19 cellular contexts compared by ENCODE assay signal in genomic region chr3:194705761-194706160, GRCh38. TPM values are rescaled to one million over a fixed set of nuclear protein-coding genes. Genes with fewer than 3 reads are reported as not detected.
A peak's percentile ranks its signal among the peaks of the same experiment; 100 is the strongest.
DNase-seq lines count a peak whose midpoint lies in the region; ATAC-seq, FAIRE-seq and TF ChIP-seq lines count a peak whose summit lies in the region.
"Had no signal": no experiment of that assay in that cellular context is flagged by ENCODE, and none has a peak within 500 bp of the region (broad histone marks: within the 10 kb centered on the region; RNA-seq: fewer than 3 reads in every experiment).

No MANE protein-coding gene starts in this region.

- H3K9ac ChIP-seq in astrocyte (ENCODE audit: low read length) = no peak overlapping the region
- no peak overlapping the region for H3K9ac ChIP-seq in neural progenitor cell
- H3K9ac ChIP-seq: SK-N-SH had no signal

- H3K27ac ChIP-seq in astrocyte (ENCODE audit: low read depth, low read length) = no peak overlapping the region
- no peak overlapping the region for H3K27ac ChIP-seq in neural progenitor cell
- H3K27ac ChIP-seq in esophagus squamous epithelium = no peak overlapping the region
- H3K27ac ChIP-seq in testis = no peak overlapping the region
- H3K27ac ChIP-seq: C4-2B had no signal

- DNase-seq in ELF-1 (ENCODE audit: low read depth, low spot score) (peak; percentile 20), astrocyte (ENCODE audit: low read depth) (no peak), neural progenitor cell (ENCODE audit: low spot score) (peak; percentile 36), esophagus squamous epithelium (lab: John Stamatoyannopoulos, UW) (no peak), testis (no peak)
- DNase-seq in stimulated activated naive B cell treated with anti-CD40 and anti-IgM and Interleukin-4, amounts not matched to agents 10 μg/mL and 1 μg/mL and 100 μg/mL, for 72 hours = no peak
- DNase-seq: ACHN, GDM1, HCEC 1CT, KBM-7, NCI-H1105, NCI-H2081 treated with DMSO at 0.1 percent for 48 hours, NCI-H510A, NCI-H748 treated with DMSO at 0.1 percent for 48 hours, SHP77 treated with DMSO at 0.1 percent for 48 hours, SK-N-SH had no signal

- no peaks in the 10 kb centered on the region for H3K36me3 Mint-ChIP-seq in astrocyte (ENCODE audit: low read depth, unreplicated experiment)
- no peaks in the 10 kb centered on the region for H3K36me3 Mint-ChIP-seq in neural progenitor cell
- H3K36me3 Mint-ChIP-seq in stimulated activated naive B cell treated with anti-CD40 and anti-IgM and Interleukin-4, amounts not matched to agents 10 μg/mL and 1 μg/mL and 100 μg/mL, for 72 hours = peaks cover 0 to 6% of the 10 kb centered on the region in 2 donors

- H3K27me3 ChIP-seq in astrocyte (ENCODE audit: insufficient read depth, low read length) = peaks cover 2% of the 10 kb centered on the region
- H3K27me3 ChIP-seq in neural progenitor cell = no peaks in the 10 kb centered on the region
- H3K27me3 ChIP-seq in esophagus squamous epithelium = no peaks in the 10 kb centered on the region
- no peaks in the 10 kb centered on the region for H3K27me3 ChIP-seq in testis

- no peaks in the 10 kb centered on the region for H3K4me1 ChIP-seq in astrocyte (ENCODE audit: insufficient read depth, low read length)
- no peaks in the 10 kb centered on the region for H3K4me1 ChIP-seq in neural progenitor cell
- H3K4me1 ChIP-seq in esophagus squamous epithelium = peaks cover 0 to 10% (median 3%) of the 10 kb centered on the region in 3 donors
- no peaks in the 10 kb centered on the region for H3K4me1 ChIP-seq in testis

- H3K36me3 ChIP-seq in astrocyte (ENCODE audit: insufficient read depth, low read length) (no peaks in the 10 kb centered on the region), neural progenitor cell (no peaks in the 10 kb centered on the region), esophagus squamous epithelium (no peaks in the 10 kb centered on the region), testis (ENCODE audit: low read depth, missing control alignments) (no peaks in the 10 kb centered on the region)

- H3K4me3 Mint-ChIP-seq in astrocyte (ENCODE audit: unreplicated experiment) (peak overlapping the region; percentile 55), neural progenitor cell (no peak overlapping the region)
- no peak overlapping the region for H3K4me3 Mint-ChIP-seq in stimulated activated naive B cell treated with anti-CD40 and anti-IgM and Interleukin-4, amounts not matched to agents 10 μg/mL and 1 μg/mL and 100 μg/mL, for 72 hours

- H3K4me1 Mint-ChIP-seq in astrocyte (ENCODE audit: low read depth, unreplicated experiment) (peaks cover 5% of the 10 kb centered on the region), neural progenitor cell (peaks cover 34% of the 10 kb centered on the region)
- peaks cover 0 to 5% of the 10 kb centered on the region in 2 donors for H3K4me1 Mint-ChIP-seq in stimulated activated naive B cell treated with anti-CD40 and anti-IgM and Interleukin-4, amounts not matched to agents 10 μg/mL and 1 μg/mL and 100 μg/mL, for 72 hours

- H3K9me3 ChIP-seq in astrocyte (ENCODE audit: insufficient read depth, low read depth, low read length) (no peaks in the 10 kb centered on the region), neural progenitor cell (ENCODE audit: low read depth) (no peaks in the 10 kb centered on the region), esophagus squamous epithelium (no peaks in the 10 kb centered on the region), testis (no peaks in the 10 kb centered on the region)
- H3K9me3 ChIP-seq: SK-N-SH had no signal

- H3K4me3 ChIP-seq in astrocyte (ENCODE audit: insufficient read depth, low read depth, low read length) (no peak overlapping the region), neural progenitor cell (no peak overlapping the region), esophagus squamous epithelium (no peak overlapping the region), testis (no peak overlapping the region)

- no peak overlapping the region for H2AFZ ChIP-seq in astrocyte (ENCODE audit: low read depth, low read length)
- no peak overlapping the region for H2AFZ ChIP-seq in neural progenitor cell (replicated peaks)

- TF ChIP-seq CTCF in astrocyte (IDR thresholded peaks at IDR 0.05; ENCODE audit: insufficient read depth, low read depth, low read length) = no peak
- no peak for TF ChIP-seq CTCF in neural progenitor cell (IDR thresholded peaks at IDR 0.05)
- no peak for TF ChIP-seq CTCF in esophagus squamous epithelium (IDR thresholded peaks at IDR 0.05)
- TF ChIP-seq CTCF in testis (IDR thresholded peaks at IDR 0.05) = no peak

- no peak for FAIRE-seq in astrocyte (lab: Jason Lieb, UNC)
- FAIRE-seq: HepG2 had no signal

- no peaks in the 10 kb centered on the region for H3K79me2 ChIP-seq in astrocyte (ENCODE audit: insufficient read depth, low read length)
- H3K79me2 ChIP-seq in neural progenitor cell (ENCODE audit: low read depth) = no peaks in the 10 kb centered on the region

- H3F3A ChIP-seq in neural progenitor cell (ENCODE audit: low read depth) = no peaks in the 10 kb centered on the region

- H3K9me3 Mint-ChIP-seq in astrocyte (ENCODE audit: unreplicated experiment) (no peaks in the 10 kb centered on the region), neural progenitor cell (peaks cover 3% of the 10 kb centered on the region)
- H3K9me3 Mint-ChIP-seq in stimulated activated naive B cell treated with anti-CD40 and anti-IgM and Interleukin-4, amounts not matched to agents 10 μg/mL and 1 μg/mL and 100 μg/mL, for 72 hours = peaks cover 3 to 4% of the 10 kb centered on the region in 2 donors

- ATAC-seq in stimulated activated naive B cell treated with anti-CD40 and anti-IgM and Interleukin-4, amounts not matched to agents 10 μg/mL and 1 μg/mL and 100 μg/mL, for 72 hours (replicated peaks) = no peak
- no peak for ATAC-seq in GM21390 (IDR thresholded peaks at IDR 0.05; ENCODE audit: unreplicated experiment)

- H3K27ac Mint-ChIP-seq in astrocyte (ENCODE audit: unreplicated experiment) (no peak overlapping the region), neural progenitor cell (peak overlapping the region; percentile 86)
- peak overlapping the region; percentile 2 for H3K27ac Mint-ChIP-seq in stimulated activated naive B cell treated with anti-CD40 and anti-IgM and Interleukin-4, amounts not matched to agents 10 μg/mL and 1 μg/mL and 100 μg/mL, for 72 hours

- intact Hi-C loops in esophagus squamous epithelium (cut with DNase I) (no loop called here), testis (cut with DNase I; ENCODE audit: low total_unique reads) (no loop called here)

- 88 to 98% methylated on average over 5 to 8 of the region's 11 CpGs for WGBS in esophagus squamous epithelium, 2 donors
- whole genome bisulfite sequencing in testis, 2 donors = 84 to 88% methylated on average over 8 to 11 of the region's 11 CpGs

- H3K27me3 Mint-ChIP-seq in astrocyte (ENCODE audit: low read depth, unreplicated experiment) (peaks cover 34% of the 10 kb centered on the region), neural progenitor cell (ENCODE audit: insufficient read depth, low read depth) (peaks cover 6% of the 10 kb centered on the region)
- H3K27me3 Mint-ChIP-seq in stimulated activated naive B cell treated with anti-CD40 and anti-IgM and Interleukin-4, amounts not matched to agents 10 μg/mL and 1 μg/mL and 100 μg/mL, for 72 hours = peaks cover 0 to 5% of the 10 kb centered on the region in 2 donors

- TF ChIP-seq POLR2A in esophagus squamous epithelium (IDR thresholded peaks at IDR 0.05) = no peak
- TF ChIP-seq POLR2A in testis (IDR thresholded peaks at IDR 0.05) = no peak

- H3K4me2 ChIP-seq in astrocyte (ENCODE audit: low read length) (no peak overlapping the region), neural progenitor cell (no peak overlapping the region)
- H3K4me2 ChIP-seq: SK-N-SH had no signal

- H4K20me1 ChIP-seq in astrocyte (ENCODE audit: insufficient read depth, low read length) (no peaks in the 10 kb centered on the region), neural progenitor cell (ENCODE audit: low read depth) (no peaks in the 10 kb centered on the region)

RNA-seq across cellular contexts. Expression of gene FAM43A, which starts 20.1 kb away (rescaled TPM):
- 6.0 and 7.6 TPM in 2 replicates for total RNA-seq in astrocyte
- 0.80 and 2.6 TPM in 2 replicates for total RNA-seq in neural progenitor cell (ENCODE audit: low replicate concordance)
- total RNA-seq in esophagus squamous epithelium = 10 to 100 TPM; 20.2 to 33.6 (median 31.9) TPM
- 10 to 100 TPM; 13.1 to 22.1 TPM for total RNA-seq in testis
- polyA plus RNA-seq in testis (ENCODE audit: insufficient read depth, low read depth, low replicate concordance) = 7.5 TPM

RNA-seq across cellular contexts. Expression of gene LSG1, which starts 33.8 kb away (rescaled TPM):
- total RNA-seq in astrocyte (32.3 and 38.4 TPM in 2 replicates), neural progenitor cell (ENCODE audit: low replicate concordance) (31.0 and 41.2 TPM in 2 replicates), esophagus squamous epithelium (10 to 100 TPM; 25.6 to 42.0 (median 30.4) TPM), testis (10 to 100 TPM; 50.5 to 56.1 TPM)
- 47.4 TPM for polyA plus RNA-seq in testis (ENCODE audit: insufficient read depth, low read depth, low replicate concordance)

Comparison
In these comparisons a context has a peak if more than half of its experiments do, and no peak if none do; other contexts are left out.
1. DNase-seq: peak in ELF-1 (single experiment) and neural progenitor cell (single experiment); none in astrocyte (single experiment), stimulated activated naive B cell treated with anti-CD40 and anti-IgM and Interleukin-4, amounts not matched to agents 10 μg/mL and 1 μg/mL and 100 μg/mL, for 72 hours (single experiment), esophagus squamous epithelium (single experiment) and testis (single experiment).